ENCODE assay signal across 10 cellular contexts in genomic region chr4:174154455-174154854, GRCh38.
DNase-seq lines count a peak whose midpoint lies in the region; ATAC-seq and TF ChIP-seq lines count a peak whose summit lies in the region.
"Had no signal": no experiment of that assay in that cellular context is flagged by ENCODE, and none has a peak within 500 bp of the region (broad histone marks: within the 10 kb centered on the region; RNA-seq: fewer than 3 reads in every experiment).

No MANE protein-coding gene starts in this region.

- H3K4me3 ChIP-seq in SK-N-MC (peak overlapping the region; percentile 69), smooth muscle cell (peak overlapping the region; percentile 49)

- DNase-seq in HCEC 1CT, result peak; percentile 70
- no peak for DNase-seq in SK-N-MC (ENCODE audit: low read depth, low spot score)
- DNase-seq in Right ventricle myocardium superior, result no peak
- DNase-seq in smooth muscle cell (lab: John Stamatoyannopoulos, UW; ENCODE audit: unreplicated experiment), result no peak
- DNase-seq in central memory CD4-positive, alpha-beta T cell, result no peak
- DNase-seq in NK-92 treated with Interleukin-12 subunit alpha and Interleukin-12 subunit beta, amount 100 ng/mL, for 24 hours (lab: John Stamatoyannopoulos, UW), result no peak
- DNase-seq in NCI-H82 (lab: John Stamatoyannopoulos, UW), result no peak
- DNase-seq: NCI-H1694 treated with DMSO at 0.1 percent for 48 hours had no signal

- no peaks in the 10 kb centered on the region for H3K27me3 ChIP-seq in smooth muscle cell (ENCODE audit: low read depth)
- H3K27me3 ChIP-seq: uterus had no signal

- H3K27ac ChIP-seq in SK-N-MC, result peak overlapping the region; percentile 49
- peak overlapping the region; percentile 87 for H3K27ac ChIP-seq in smooth muscle cell (ENCODE audit: low read depth)
- H3K27ac ChIP-seq: uterus had no signal

- no peaks in the 10 kb centered on the region for H4K20me1 ChIP-seq in smooth muscle cell (ENCODE audit: low read depth)

- no peaks in the 10 kb centered on the region for H3K36me3 ChIP-seq in SK-N-MC (ENCODE audit: insufficient read depth, low read length)
- H3K36me3 ChIP-seq in smooth muscle cell (ENCODE audit: low read depth), result no peaks in the 10 kb centered on the region
- H3K36me3 ChIP-seq: uterus had no signal

- H3F3A ChIP-seq in smooth muscle cell (ENCODE audit: low read depth), result peaks cover 3% of the 10 kb centered on the region

- ATAC-seq in Right ventricle myocardium superior (ENCODE audit: poor library complexity), result peak; percentile 76
- ATAC-seq in HG02571 (IDR thresholded peaks at IDR 0.05; ENCODE audit: unreplicated experiment), result no peak

- H2AFZ ChIP-seq in smooth muscle cell (ENCODE audit: low read depth), result peak overlapping the region; percentile 63

- peaks cover 38% of the 10 kb centered on the region for H3K4me1 ChIP-seq in smooth muscle cell (ENCODE audit: low read depth)
- H3K4me1 ChIP-seq: uterus had no signal

- 11% methylated on average over 3 of the region's 3 CpGs for WGBS in smooth muscle cell (ENCODE audit: low lambda C conversion rate)

- H3K4me2 ChIP-seq in smooth muscle cell, result peak overlapping the region; percentile 88

- H3K9me3 ChIP-seq in SK-N-MC (ENCODE audit: low read depth, low read length) (no peaks in the 10 kb centered on the region), smooth muscle cell (replicated peaks; ENCODE audit: low read depth) (no peaks in the 10 kb centered on the region)
- H3K9me3 ChIP-seq: uterus had no signal

- TF ChIP-seq CTCF in smooth muscle cell (IDR thresholded peaks at IDR 0.05; ENCODE audit: borderline replicate concordance, insufficient read depth, poor library complexity, severe bottlenecking), result no peak

- H3K9ac ChIP-seq in SK-N-MC (ENCODE audit: insufficient read length), result peak overlapping the region; percentile 67
- H3K9ac ChIP-seq in smooth muscle cell (ENCODE audit: low read depth), result peak overlapping the region; percentile 73

- intact Hi-C loops in Right ventricle myocardium superior (cut with DNase I), result no loop called here

- H3K79me2 ChIP-seq in smooth muscle cell (ENCODE audit: low read depth), result peaks cover 37% of the 10 kb centered on the region
